10 cellular contexts compared by ENCODE assay signal in genomic region chr22:50299724-50300619, GRCh38. TPM values are rescaled to one million over a fixed set of nuclear protein-coding genes. Genes with fewer than 3 reads are reported as not detected.
A peak's percentile ranks its signal among the peaks of the same experiment; 100 is the strongest.
DNase-seq lines count a peak whose midpoint lies in the region; ATAC-seq and TF ChIP-seq lines count a peak whose summit lies in the region.
"Had no signal": no experiment of that assay in that cellular context is flagged by ENCODE, and none has a peak within 500 bp of the region (broad histone marks: within the 10 kb centered on the region; RNA-seq: fewer than 3 reads in every experiment).

No MANE protein-coding gene starts in this region.

- TF ChIP-seq EP300 in ovary (IDR thresholded peaks at IDR 0.05): no peak

- peak; percentile 62 for ATAC-seq in Panc1
- no peak for ATAC-seq in GM18858 (IDR thresholded peaks at IDR 0.05; ENCODE audit: unreplicated experiment)
- ATAC-seq: stimulated activated naive B cell treated with anti-CD40 and anti-IgM and Interleukin-4, amounts not matched to agents 10 μg/mL and 1 μg/mL and 100 μg/mL, for 72 hours had no signal

- intact Hi-C loops in Panc1 (cut with micrococcal nuclease; ENCODE audit: unreplicated experiment) (no loop called here), ovary (cut with DNase I) (no loop called here)
- intact Hi-C loops in CD4-positive, alpha-beta memory T cell (cut with micrococcal nuclease): no loop called here

- H3K9me3 Mint-ChIP-seq in glutamatergic neuron (ENCODE audit: unreplicated experiment): peaks cover 4% of the 10 kb centered on the region
- no peaks in the 10 kb centered on the region for H3K9me3 Mint-ChIP-seq in CD4-positive, alpha-beta memory T cell
- H3K9me3 Mint-ChIP-seq: stimulated activated naive B cell treated with anti-CD40 and anti-IgM and Interleukin-4, amounts not matched to agents 10 μg/mL and 1 μg/mL and 100 μg/mL, for 72 hours had no signal

- H3K36me3 Mint-ChIP-seq in glutamatergic neuron (ENCODE audit: unreplicated experiment): no peaks in the 10 kb centered on the region
- H3K36me3 Mint-ChIP-seq in CD4-positive, alpha-beta memory T cell: no peaks in the 10 kb centered on the region
- H3K36me3 Mint-ChIP-seq: stimulated activated naive B cell treated with anti-CD40 and anti-IgM and Interleukin-4, amounts not matched to agents 10 μg/mL and 1 μg/mL and 100 μg/mL, for 72 hours had no signal

- H3K9me3 ChIP-seq in BE2C: no peaks in the 10 kb centered on the region
- H3K9me3 ChIP-seq in Panc1 (ENCODE audit: control insufficient read depth, insufficient read depth, low read depth, low read length): no peaks in the 10 kb centered on the region
- no peaks in the 10 kb centered on the region for H3K9me3 ChIP-seq in ovary
- no peaks in the 10 kb centered on the region for H3K9me3 ChIP-seq in CD4-positive, alpha-beta memory T cell (ENCODE audit: control insufficient read depth in 1 of 2, low read length in 2 of 2)

- DNase-seq in BE2C (no peak), Panc1 (ENCODE audit: low read depth, low spot score) (no peak), glutamatergic neuron (peak; percentile 80), ovary (no peak), NCI-H2227 treated with DMSO at 0.1 percent for 48 hours (lab: John Stamatoyannopoulos, UW) (no peak)
- no peak for DNase-seq in CD4-positive, alpha-beta memory T cell
- no peak for DNase-seq in NK-92 treated with Interleukin-12 subunit alpha and Interleukin-12 subunit beta, amount 100 ng/mL, for 24 hours (lab: John Stamatoyannopoulos, UW)
- DNase-seq: activated T-cell treated with anti-CD3 and anti-CD28 coated beads, Interleukin-2, amount 50 U/mL, for 1 hour; stimulated activated naive B cell treated with anti-CD40 and anti-IgM and Interleukin-4, amounts not matched to agents 10 μg/mL and 1 μg/mL and 100 μg/mL, for 72 hours had no signal

- H3K36me3 ChIP-seq in BE2C (peaks cover 9% of the 10 kb centered on the region; the same call in 1 of the 2 replicates), Panc1 (ENCODE audit: control insufficient read depth, insufficient read depth, low read length) (no peaks in the 10 kb centered on the region), ovary (no peaks in the 10 kb centered on the region)
- H3K36me3 ChIP-seq in CD4-positive, alpha-beta memory T cell (ENCODE audit: insufficient read depth, low read length): no peaks in the 10 kb centered on the region

- CTCF ChIA-PET in Panc1 (lab: Charles Lee): interaction anchor here (0.6 to 1.0 kb wide), 2 partner anchors 22 to 31 kb away, joined by 3 to 5 read pairs; no protein-coding TSS in a partner anchor
- CTCF ChIA-PET in CD4-positive, alpha-beta memory T cell (lab: Charles Lee; ENCODE audit: partially characterized antibody): no interaction called here

- H3K4me3 ChIP-seq in BE2C (ENCODE audit: low read depth, low read length) (peak overlapping the region; percentile 16), Panc1 (ENCODE audit: low read depth in 2 of 2, low read length in 2 of 2) (peak overlapping the region; percentile 30 to 31), ovary (peak overlapping the region; percentile 25)
- no peak overlapping the region for H3K4me3 ChIP-seq in CD4-positive, alpha-beta memory T cell (ENCODE audit: low read length in 2 of 2)

- H3K4me1 ChIP-seq in BE2C (peaks cover 48% of the 10 kb centered on the region), Panc1 (ENCODE audit: control insufficient read depth, insufficient read depth, low read length) (peaks cover 76% of the 10 kb centered on the region), ovary (ENCODE audit: insufficient read depth) (peaks cover 66% of the 10 kb centered on the region)
- no peaks in the 10 kb centered on the region for H3K4me1 ChIP-seq in CD4-positive, alpha-beta memory T cell (ENCODE audit: insufficient read depth, low read length)

- TF ChIP-seq CTCF in BE2C (IDR thresholded peaks at IDR 0.05; ENCODE audit: low read depth, low read length) (no peak), Panc1 (IDR thresholded peaks at IDR 0.05) (no peak), glutamatergic neuron (IDR thresholded peaks at IDR 0.05; ENCODE audit: partially characterized antibody, unreplicated experiment) (no peak), ovary (IDR thresholded peaks at IDR 0.05) (no peak)

- H3K27me3 Mint-ChIP-seq in glutamatergic neuron (ENCODE audit: unreplicated experiment): peaks cover 4% of the 10 kb centered on the region
- H3K27me3 Mint-ChIP-seq in CD4-positive, alpha-beta memory T cell: peaks cover 7 to 10% of the 10 kb centered on the region in 2 donors

- BruUV-seq in Panc1 (replicated peaks; lab: Mats Ljungman, UMichigan): no TSS peak

- WGBS in ovary, 3 donors: 25 to 34% (median 32%) methylated on average over 74 to 99 of the region's 99 CpGs

- H3K27ac ChIP-seq in Panc1 (ENCODE audit: low read length) (peak overlapping the region; percentile 78), ovary (peak overlapping the region; percentile 52 to 65)
- H3K27ac ChIP-seq in CD4-positive, alpha-beta memory T cell (ENCODE audit: low read depth, low read length): no peak overlapping the region

- in situ Hi-C loops in Panc1 (cut with HindIII; ENCODE audit: low pct_unique_long_range_greater_than_20kb, low sequenced_read_pairs): no loop called here

- H3K27ac Mint-ChIP-seq in glutamatergic neuron (ENCODE audit: unreplicated experiment): no peak overlapping the region
- no peak overlapping the region for H3K27ac Mint-ChIP-seq in CD4-positive, alpha-beta memory T cell
- H3K27ac Mint-ChIP-seq: stimulated activated naive B cell treated with anti-CD40 and anti-IgM and Interleukin-4, amounts not matched to agents 10 μg/mL and 1 μg/mL and 100 μg/mL, for 72 hours had no signal

- POLR2A ChIA-PET in Panc1 (lab: Charles Lee): no interaction called here
- POLR2A ChIA-PET in CD4-positive, alpha-beta memory T cell (lab: Charles Lee; ENCODE audit: partially characterized antibody): no interaction called here

- TF ChIP-seq POLR2A in ovary (IDR thresholded peaks at IDR 0.05): no peak

- H3K4me1 Mint-ChIP-seq in glutamatergic neuron (ENCODE audit: low read depth, unreplicated experiment): no peaks in the 10 kb centered on the region
- H3K4me1 Mint-ChIP-seq in CD4-positive, alpha-beta memory T cell: peaks cover 0 to 4% (median 0%) of the 10 kb centered on the region in 4 donors

- no peak overlapping the region for H3K4me3 Mint-ChIP-seq in glutamatergic neuron (ENCODE audit: unreplicated experiment)
- no peak overlapping the region for H3K4me3 Mint-ChIP-seq in CD4-positive, alpha-beta memory T cell

- H3K27me3 ChIP-seq in BE2C: no peaks in the 10 kb centered on the region
- no peaks in the 10 kb centered on the region for H3K27me3 ChIP-seq in Panc1 (ENCODE audit: control insufficient read depth, insufficient read depth, low read length)
- H3K27me3 ChIP-seq in ovary: no peaks in the 10 kb centered on the region
- no peaks in the 10 kb centered on the region for H3K27me3 ChIP-seq in CD4-positive, alpha-beta memory T cell (ENCODE audit: insufficient read depth, low read length)

RNA-seq across cellular contexts. Expression of gene PLXNB2, which starts 7.5 kb away (rescaled TPM):
- polyA plus RNA-seq in BE2C (2012; ENCODE audit: insufficient read depth, insufficient read length, low read depth): 287 TPM
- total RNA-seq in Panc1 (2021; ENCODE audit: unreplicated experiment) (227 TPM), glutamatergic neuron (ENCODE audit: unreplicated experiment) (95.2 TPM), ovary (100 to 1,000 TPM; 121 to 274 (median 229) TPM)
- 239 TPM for polyA plus RNA-seq in Panc1 (2012; ENCODE audit: insufficient read length)
- 100 to 1,000 TPM in 1 of 2 donors, 10 to 100 TPM in 1; 26.5 to 135 TPM for polyA plus RNA-seq in ovary
- 1 to 10 TPM; 2.8 to 4.6 TPM for total RNA-seq in CD4-positive, alpha-beta memory T cell
- polyA plus RNA-seq in CD4-positive, alpha-beta memory T cell: under 1 TPM in 1 of 2 donors, not detected in 1; 0.40 TPM

RNA-seq across cellular contexts. Expression of gene DENND6B, which starts 26.8 kb away (rescaled TPM):
- 7.1 TPM for polyA plus RNA-seq in BE2C (2012; ENCODE audit: insufficient read depth, insufficient read length, low read depth)
- total RNA-seq in Panc1 (2021; ENCODE audit: unreplicated experiment) (5.8 TPM), glutamatergic neuron (ENCODE audit: unreplicated experiment) (32.1 TPM), ovary (10 to 100 TPM in 2 of 7 donors, 1 to 10 TPM in 5; 2.6 to 17.3 (median 7.4) TPM)
- polyA plus RNA-seq in Panc1 (2012; ENCODE audit: insufficient read length): 7.2 TPM
- 1 to 10 TPM in 1 of 2 donors, under 1 TPM in 1; 0.38 to 5.6 TPM for polyA plus RNA-seq in ovary
- total RNA-seq in CD4-positive, alpha-beta memory T cell: 1 to 10 TPM; 1.5 to 2.4 TPM
- under 1 TPM; 0.22 to 0.36 TPM for polyA plus RNA-seq in CD4-positive, alpha-beta memory T cell

RNA-seq across cellular contexts. Expression of gene MAPK11, which starts 29.8 kb away (rescaled TPM):
- 38.3 TPM for polyA plus RNA-seq in BE2C (2012; ENCODE audit: insufficient read depth, insufficient read length, low read depth)
- total RNA-seq in Panc1 (2021; ENCODE audit: unreplicated experiment) (77.7 TPM), glutamatergic neuron (ENCODE audit: unreplicated experiment) (131 TPM), ovary (10 to 100 TPM in 4 of 7 donors, 1 to 10 TPM in 3; 2.0 to 31.6 (median 12.0) TPM)
- polyA plus RNA-seq in Panc1 (2012; ENCODE audit: insufficient read length): 105 TPM
- polyA plus RNA-seq in ovary: 10 to 100 TPM in 1 of 2 donors, under 1 TPM in 1; 0.92 to 13.0 TPM
- 1 to 10 TPM; 1.6 to 1.7 TPM for total RNA-seq in CD4-positive, alpha-beta memory T cell
- polyA plus RNA-seq in CD4-positive, alpha-beta memory T cell: under 1 TPM; 0.10 to 0.54 TPM

RNA-seq across cellular contexts. Expression of gene MAPK12, which starts 38.5 kb away (rescaled TPM):
- polyA plus RNA-seq in BE2C (2012; ENCODE audit: insufficient read depth, insufficient read length, low read depth): 189 TPM
- total RNA-seq in Panc1 (2021; ENCODE audit: unreplicated experiment) (74.6 TPM), glutamatergic neuron (ENCODE audit: unreplicated experiment) (88.5 TPM), ovary (10 to 100 TPM in 6 of 7 donors, 1 to 10 TPM in 1; 7.9 to 35.3 (median 23.3) TPM)
- 81.1 TPM for polyA plus RNA-seq in Panc1 (2012; ENCODE audit: insufficient read length)
- polyA plus RNA-seq in ovary: 10 to 100 TPM in 1 of 2 donors, under 1 TPM in 1; 0.87 to 26.5 TPM
- total RNA-seq in CD4-positive, alpha-beta memory T cell: 1 to 10 TPM; 2.9 TPM
- under 1 TPM in 1 of 2 donors, not detected in 1; 0.05 TPM for polyA plus RNA-seq in CD4-positive, alpha-beta memory T cell

RNA-seq across cellular contexts. Expression of gene PPP6R2, which starts 43.2 kb away (rescaled TPM):
- 39.8 TPM for polyA plus RNA-seq in BE2C (2012; ENCODE audit: insufficient read depth, insufficient read length, low read depth)
- 52.8 TPM for total RNA-seq in Panc1 (2021; ENCODE audit: unreplicated experiment)
- 63.7 TPM for polyA plus RNA-seq in Panc1 (2012; ENCODE audit: insufficient read length)
- total RNA-seq in glutamatergic neuron (ENCODE audit: unreplicated experiment): 122 TPM
- 10 to 100 TPM; 30.1 to 52.9 (median 37.8) TPM for total RNA-seq in ovary
- polyA plus RNA-seq in ovary: 10 to 100 TPM in 1 of 2 donors, 1 to 10 TPM in 1; 8.2 to 33.4 TPM
- total RNA-seq in CD4-positive, alpha-beta memory T cell: 10 to 100 TPM; 80.1 to 91.2 TPM
- 10 to 100 TPM; 13.3 to 27.7 TPM for polyA plus RNA-seq in CD4-positive, alpha-beta memory T cell

Comparison
In these comparisons a context has a peak if more than half of its experiments do, and no peak if none do; other contexts are left out.
1. H3K4me3 ChIP-seq: peak in BE2C (single experiment), Panc1 (2 of 2) and ovary (single experiment); none in CD4-positive, alpha-beta memory T cell (0 of 2).
2. RNA of gene PLXNB2, which starts 7.5 kb away (total RNA-seq): 121 to 274 TPM in ovary, 227 TPM in Panc1 (single experiment) and 95.2 TPM in glutamatergic neuron (single experiment); 2.8 to 4.6 TPM in CD4-positive, alpha-beta memory T cell; every median in the first group is over 10 times any median in the second.